1 cellular context compared by ENCODE assay signal in the genomic region with DNA sequence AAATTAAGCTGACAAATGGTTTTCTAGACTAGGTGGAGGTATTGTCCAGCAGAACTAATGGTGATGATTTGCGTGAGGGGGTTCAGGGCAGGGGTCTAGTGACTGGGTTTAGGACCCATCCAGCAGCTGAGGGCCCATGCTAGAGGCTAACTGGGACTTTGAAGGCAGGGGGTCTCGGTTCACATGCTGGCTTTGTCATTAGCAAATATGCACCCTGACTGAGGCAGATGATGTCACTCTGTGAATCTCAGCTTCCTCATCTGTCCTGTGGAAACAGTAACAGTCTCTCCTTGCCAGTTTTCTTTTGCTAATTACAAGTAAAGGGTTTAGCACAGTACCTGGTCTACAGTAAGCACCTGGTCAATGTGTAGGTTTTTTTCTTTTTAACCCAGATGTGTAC.
TF ChIP-seq lines count a peak whose summit lies in the region.

No MANE protein-coding gene starts in this region.

TF ChIP-seq in A549, 52 proteins besides CTCF, POLR2A, EP300 and RAD21:
- TF ChIP-seq, protein P1, sequence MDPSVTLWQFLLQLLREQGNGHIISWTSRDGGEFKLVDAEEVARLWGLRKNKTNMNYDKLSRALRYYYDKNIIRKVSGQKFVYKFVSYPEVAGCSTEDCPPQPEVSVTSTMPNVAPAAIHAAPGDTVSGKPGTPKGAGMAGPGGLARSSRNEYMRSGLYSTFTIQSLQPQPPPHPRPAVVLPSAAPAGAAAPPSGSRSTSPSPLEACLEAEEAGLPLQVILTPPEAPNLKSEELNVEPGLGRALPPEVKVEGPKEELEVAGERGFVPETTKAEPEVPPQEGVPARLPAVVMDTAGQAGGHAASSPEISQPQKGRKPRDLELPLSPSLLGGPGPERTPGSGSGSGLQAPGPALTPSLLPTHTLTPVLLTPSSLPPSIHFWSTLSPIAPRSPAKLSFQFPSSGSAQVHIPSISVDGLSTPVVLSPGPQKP (IDR thresholded peaks at IDR 0.05; ENCODE audit: low read depth, low read length), result no peak
- TF ChIP-seq RFX5 (IDR thresholded peaks at IDR 0.05) (no peak), SMC3 (IDR thresholded peaks at IDR 0.05) (no peak), EHF (CRISPR knock-in tag; IDR thresholded peaks at IDR 0.05) (no peak), MAFK (IDR thresholded peaks at IDR 0.05; ENCODE audit: partially characterized antibody) (peak; percentile 47)
- TF ChIP-seq, protein P2, sequence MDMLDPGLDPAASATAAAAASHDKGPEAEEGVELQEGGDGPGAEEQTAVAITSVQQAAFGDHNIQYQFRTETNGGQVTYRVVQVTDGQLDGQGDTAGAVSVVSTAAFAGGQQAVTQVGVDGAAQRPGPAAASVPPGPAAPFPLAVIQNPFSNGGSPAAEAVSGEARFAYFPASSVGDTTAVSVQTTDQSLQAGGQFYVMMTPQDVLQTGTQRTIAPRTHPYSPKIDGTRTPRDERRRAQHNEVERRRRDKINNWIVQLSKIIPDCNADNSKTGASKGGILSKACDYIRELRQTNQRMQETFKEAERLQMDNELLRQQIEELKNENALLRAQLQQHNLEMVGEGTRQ (IDR thresholded peaks at IDR 0.05), result no peak
